In genomic region chr6:116536216-116536621, GRCh38 we compare ENCODE assay signal across 8 cellular contexts. TPM values are rescaled to one million over a fixed set of nuclear protein-coding genes. Genes with fewer than 3 reads are reported as not detected.
DNase-seq lines count a peak whose midpoint lies in the region; ATAC-seq, FAIRE-seq and TF ChIP-seq lines count a peak whose summit lies in the region.

No MANE protein-coding gene starts in this region.

- H3K36me3 ChIP-seq in OCI-LY3 (replicated peaks; ENCODE audit: low read depth, low read length) (no peaks in the 10 kb centered on the region), bronchial epithelial cell (ENCODE audit: control insufficient read depth, insufficient read depth, low read length) (no peaks in the 10 kb centered on the region), upper lobe of right lung (no peaks in the 10 kb centered on the region)

- peak; percentile 46 for ATAC-seq in HG03469 (IDR thresholded peaks at IDR 0.05; ENCODE audit: unreplicated experiment)
- peak; percentile 79 for ATAC-seq in upper lobe of right lung

- POLR2A ChIA-PET in AG04450 (lab: Yijun Ruan, JAX): no interaction called here

- H3K9me3 ChIP-seq in AG04450 (ENCODE audit: control insufficient read depth, insufficient read depth, low read length): no peaks in the 10 kb centered on the region
- no peaks in the 10 kb centered on the region for H3K9me3 ChIP-seq in OCI-LY3 (ENCODE audit: insufficient read depth, low read length)
- no peaks in the 10 kb centered on the region for H3K9me3 ChIP-seq in upper lobe of right lung

- CTCF ChIA-PET in AG04450 (lab: Charles Lee): interaction anchor here (0.9 to 4.5 kb wide), 14 partner anchors 9 to 308 kb away, joined by 3 to 99 read pairs (median 8); partner anchors contain the start of genes CALHM4, CALHM5 and TRAPPC3L

- H3K4me3 ChIP-seq in AG04450 (ENCODE audit: low read depth, low read length) (no peak overlapping the region), OCI-LY3 (ENCODE audit: low read length) (no peak overlapping the region), bronchial epithelial cell (ENCODE audit: low read depth, low read length) (no peak overlapping the region), upper lobe of right lung (no peak overlapping the region)

- no peak overlapping the region for H3K27ac ChIP-seq in AG04450 (ENCODE audit: low read depth, low read length)
- no peak overlapping the region for H3K27ac ChIP-seq in OCI-LY3 (ENCODE audit: low read length)
- no peak overlapping the region for H3K27ac ChIP-seq in upper lobe of right lung

- no peak overlapping the region for H3K4me2 ChIP-seq in OCI-LY3 (ENCODE audit: low read length)

- H3K27me3 ChIP-seq in AG04450 (ENCODE audit: control insufficient read depth, insufficient read depth, low read length) (no peaks in the 10 kb centered on the region), OCI-LY3 (ENCODE audit: low read depth, low read length) (peaks cover 6% of the 10 kb centered on the region; the same call in 1 of the 2 replicates), bronchial epithelial cell (ENCODE audit: control insufficient read depth, insufficient read depth, low read length) (no peaks in the 10 kb centered on the region), upper lobe of right lung (peaks cover 7% of the 10 kb centered on the region)

- peak; percentile 72 for TF ChIP-seq CTCF in AG04450 (IDR thresholded peaks at IDR 0.05; ENCODE audit: low read depth, low read length)
- peak; percentile 65 for TF ChIP-seq CTCF in OCI-LY3 (IDR thresholded peaks at IDR 0.05; ENCODE audit: low read depth, low read length)
- peak; percentile 52 for TF ChIP-seq CTCF in bronchial epithelial cell (IDR thresholded peaks at IDR 0.05; ENCODE audit: insufficient read depth, low read length, severe bottlenecking)
- peak; percentile 83 for TF ChIP-seq CTCF in upper lobe of right lung (IDR thresholded peaks at IDR 0.05)

- DNase-seq in AG04450 (ENCODE audit: low read depth, low spot score): no peak
- peak; percentile 35 for DNase-seq in GM04504 (ENCODE audit: low read depth)
- DNase-seq in bronchial epithelial cell (ENCODE audit: low read depth): peak; percentile 95
- DNase-seq in kidney tubule cell (ENCODE audit: low spot score): peak; percentile 67
- DNase-seq in upper lobe of right lung: no peak
- no peak for DNase-seq in NCI-H524 treated with DMSO at 0.1 percent for 48 hours (lab: John Stamatoyannopoulos, UW)

- H3K79me2 ChIP-seq in OCI-LY3 (ENCODE audit: low read length): no peaks in the 10 kb centered on the region

- intact Hi-C loops in upper lobe of right lung (cut with DNase I): no loop called here

- H3K4me1 ChIP-seq in OCI-LY3 (ENCODE audit: low read length): peaks cover 10% of the 10 kb centered on the region
- no peaks in the 10 kb centered on the region for H3K4me1 ChIP-seq in upper lobe of right lung

- H4K20me1 ChIP-seq in OCI-LY3 (ENCODE audit: insufficient read depth, low read length): no peaks in the 10 kb centered on the region

- no peak overlapping the region for H3K9ac ChIP-seq in OCI-LY3 (ENCODE audit: low read length)

- H2AFZ ChIP-seq in OCI-LY3 (ENCODE audit: low read depth, low read length): peak overlapping the region; percentile 87

- FAIRE-seq in bronchial epithelial cell (lab: Jason Lieb, UNC): no peak

RNA-seq across cellular contexts. Expression of gene TRAPPC3L, which starts 9.3 kb away (rescaled TPM):
- 0.19 TPM in 1 of 2 replicates, not detected in the other for polyA plus RNA-seq in AG04450 (2011; rRNA removed)
- polyA minus RNA-seq in AG04450 (2011; rRNA and poly(A)+ RNA removed): not detected in 2 replicates
- total RNA-seq in bronchial epithelial cell: not detected in 2 replicates
- 0.64 TPM for total RNA-seq in upper lobe of right lung

RNA-seq across cellular contexts. Expression of gene CALHM4, which starts 17.3 kb away (rescaled TPM):
- 0.11 TPM in 1 of 2 replicates, not detected in the other for polyA plus RNA-seq in AG04450 (2011; rRNA removed)
- polyA minus RNA-seq in AG04450 (2011; rRNA and poly(A)+ RNA removed): not detected in 2 replicates
- under 0.01 TPM in 1 of 2 replicates, not detected in the other for total RNA-seq in bronchial epithelial cell
- not detected for total RNA-seq in upper lobe of right lung

RNA-seq across cellular contexts. Expression of gene CALHM5, which starts 24.8 kb away (rescaled TPM):
- 6.8 and 7.7 TPM in 2 replicates for polyA plus RNA-seq in AG04450 (2011; rRNA removed)
- polyA minus RNA-seq in AG04450 (2011; rRNA and poly(A)+ RNA removed): 7.6 and 9.5 TPM in 2 replicates
- total RNA-seq in bronchial epithelial cell (under 0.01 TPM in 1 of 2 replicates, not detected in the other), upper lobe of right lung (1.9 TPM)

RNA-seq across cellular contexts. Expression of gene RWDD1, which starts 35.1 kb away (rescaled TPM):
- polyA plus RNA-seq in AG04450 (2011; rRNA removed): 43.0 and 56.9 TPM in 2 replicates
- 10.0 and 12.9 TPM in 2 replicates for polyA minus RNA-seq in AG04450 (2011; rRNA and poly(A)+ RNA removed)
- total RNA-seq in bronchial epithelial cell: 19.5 and 19.6 TPM in 2 replicates
- 37.4 TPM for total RNA-seq in upper lobe of right lung

Comparison
In these comparisons a context has a peak if more than half of its experiments do, and no peak if none do; other contexts are left out.
1. DNase-seq: peak in GM04504 (single experiment), bronchial epithelial cell (single experiment) and kidney tubule cell (single experiment); none in AG04450 (single experiment), upper lobe of right lung (single experiment) and NCI-H524 treated with DMSO at 0.1 percent for 48 hours (single experiment).
2. Peak in every context shown above with its lines, with median percentiles within 50 percentile points of each other: CTCF ChIP-seq.